ENCODE assay signal across 19 cellular contexts in the genomic region with DNA sequence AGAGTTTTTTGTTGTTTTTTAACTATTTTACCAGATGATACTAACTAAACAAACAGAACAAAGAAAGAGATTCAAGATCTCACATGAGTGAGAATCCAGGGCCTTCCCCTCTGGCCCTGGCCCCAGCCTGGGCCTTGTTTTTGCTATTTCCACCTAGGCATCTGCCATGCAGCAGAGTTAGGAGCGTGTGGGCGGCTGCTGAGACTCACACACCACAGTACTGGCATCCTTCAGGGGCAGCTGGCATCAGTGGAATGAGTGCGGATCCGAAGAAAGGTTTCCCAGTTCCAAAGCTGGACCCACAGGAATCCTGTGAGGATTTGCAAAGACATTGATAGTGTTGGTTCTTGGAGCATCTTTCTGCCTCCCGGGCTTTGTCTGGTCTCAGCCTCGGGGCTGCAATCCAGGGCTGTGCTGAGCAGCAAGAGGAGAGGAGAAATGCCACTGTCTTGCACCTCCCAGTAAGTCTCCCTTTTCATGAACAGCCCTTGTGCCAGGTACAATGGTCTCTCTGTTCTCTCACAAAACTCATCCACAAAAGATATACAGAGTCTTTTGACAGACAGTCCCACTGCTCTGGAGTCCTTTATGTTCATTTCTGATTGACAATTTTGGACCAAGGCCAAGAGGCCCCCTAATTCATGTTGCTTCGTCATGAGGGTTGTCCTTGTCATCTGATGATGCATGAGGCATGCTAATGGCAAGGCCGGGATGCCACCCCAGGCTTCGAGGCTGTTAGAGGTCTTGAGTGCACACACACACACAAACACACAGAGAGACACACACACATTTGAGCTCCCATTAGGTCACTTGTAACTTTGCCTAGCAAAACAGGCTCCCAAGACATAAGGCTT. TPM values are rescaled to one million over a fixed set of nuclear protein-coding genes. Genes with fewer than 3 reads are reported as not detected.
DNase-seq lines count a peak whose midpoint lies in the region; ATAC-seq, FAIRE-seq and TF ChIP-seq lines count a peak whose summit lies in the region.
"Had no signal": no experiment of that assay in that cellular context is flagged by ENCODE, and none has a peak within 500 bp of the region (broad histone marks: within the 10 kb centered on the region; RNA-seq: fewer than 3 reads in every experiment).

No MANE protein-coding gene starts in this region.

- no peaks in the 10 kb centered on the region for H3K36me3 Mint-ChIP-seq in activated T-helper 17 cell treated with anti-CD3 and anti-CD28 coated beads, Interleukin-2, amount 50 U/mL, for 72 hours (ENCODE audit: low read depth)
- H3K36me3 Mint-ChIP-seq: naive B cell had no signal

- no peak for FAIRE-seq in D721Med (lab: Jason Lieb, UNC)
- FAIRE-seq: GM18507 had no signal

- H3K27me3 Mint-ChIP-seq in activated T-helper 17 cell treated with anti-CD3 and anti-CD28 coated beads, Interleukin-2, amount 50 U/mL, for 72 hours = peaks cover 4% of the 10 kb centered on the region

- intact Hi-C loops in breast epithelium (cut with DNase I; ENCODE audit: low total_unique reads) (no loop called here), mammary epithelial cell (cut with micrococcal nuclease) (no loop called here)

- TF ChIP-seq CTCF in breast epithelium (IDR thresholded peaks at IDR 0.05) = no peak
- no peak for TF ChIP-seq CTCF in mammary epithelial cell (conservative IDR thresholded peaks at IDR 0.05 in 1 of 2, IDR thresholded peaks at IDR 0.05 in 1 of 2; ENCODE audit: extremely low read depth in 1 of 2, insufficient read depth in 1 of 2, low read depth in 1 of 2, low read length in 2 of 2)
- TF ChIP-seq CTCF in right atrium auricular region (IDR thresholded peaks at IDR 0.05) = no peak
- TF ChIP-seq CTCF in D721Med (IDR thresholded peaks at IDR 0.05; ENCODE audit: insufficient read depth, missing control alignments) = no peak

- H3K4me1 Mint-ChIP-seq in activated T-helper 17 cell treated with anti-CD3 and anti-CD28 coated beads, Interleukin-2, amount 50 U/mL, for 72 hours = no peaks in the 10 kb centered on the region
- H3K4me1 Mint-ChIP-seq: activated CD4-positive, alpha-beta T cell treated with anti-CD3 and anti-CD28 coated beads, Interleukin-2, amount 10 ng/mL, durations not matched to agents 24 days and 14 days; T-helper 17 cell had no signal

- H3K9me3 Mint-ChIP-seq in activated T-helper 17 cell treated with anti-CD3 and anti-CD28 coated beads, Interleukin-2, amount 50 U/mL, for 72 hours = no peaks in the 10 kb centered on the region
- H3K9me3 Mint-ChIP-seq: activated CD4-positive, alpha-beta T cell treated with anti-CD3 and anti-CD28 coated beads, Interleukin-2, amount 10 ng/mL, durations not matched to agents 24 days and 14 days; activated T-helper 2 cell treated with anti-CD3 and anti-CD28 coated beads, Interferon-gamma antibody, Interleukin-2, Interleukin-4, amounts not matched to agents 10 μg/mL and 5 μg/mL and 100 μg/mL, durations not matched to agents 14 hours and 24 hours and 36 hours; dendritic cell treated with granulocyte-macrophage colony-stimulating factor and Interleukin-4, amounts not matched to agents 40 ng/mL and 50 ng/mL, for 4 days; naive B cell had no signal

- CTCF ChIA-PET in mammary epithelial cell (lab: Charles Lee; ENCODE audit: low non-redundant PET) = no interaction called here

- no peak overlapping the region for H3K9ac ChIP-seq in mammary epithelial cell (ENCODE audit: insufficient read depth, low read length)

- no peak overlapping the region for H3K4me3 Mint-ChIP-seq in activated T-helper 17 cell treated with anti-CD3 and anti-CD28 coated beads, Interleukin-2, amount 50 U/mL, for 72 hours
- H3K4me3 Mint-ChIP-seq: activated CD4-positive, alpha-beta T cell treated with anti-CD3 and anti-CD28 coated beads, Interleukin-2, amount 10 ng/mL, durations not matched to agents 24 days and 14 days; dendritic cell treated with granulocyte-macrophage colony-stimulating factor and Interleukin-4, amounts not matched to agents 40 ng/mL and 50 ng/mL, for 4 days; naive B cell; T-helper 17 cell had no signal

- no peak overlapping the region for H2AFZ ChIP-seq in mammary epithelial cell (ENCODE audit: low read depth, low read length)

- DNase-seq in breast epithelium (ENCODE audit: low spot score in 2 of 2) = peak in 1 of 2 donors; percentile 71
- DNase-seq in mammary epithelial cell = no peak
- DNase-seq in inferior parietal cortex (ENCODE audit: extremely low spot score) = peak; percentile 18
- peak; percentile 54 for DNase-seq in superior temporal gyrus (ENCODE audit: extremely low spot score)
- no peak for DNase-seq in right atrium auricular region (ENCODE audit: low spot score)
- DNase-seq in D721Med (ENCODE audit: insufficient read length, low spot score) = no peak
- DNase-seq: activated CD4-positive, alpha-beta T cell treated with anti-CD3 and anti-CD28 coated beads, Interleukin-2, amount 10 ng/mL, durations not matched to agents 24 days and 14 days; left cardiac atrium; naive B cell; NCI-H1930; NCI-H748 treated with DMSO at 0.1 percent for 48 hours; stimulated activated CD4-positive, alpha-beta T cell treated with anti-CD3 and anti-CD28 coated beads, Interleukin-4, amount 100 ng/mL, for 1 hour; T-helper 17 cell had no signal

- in situ Hi-C loops in mammary epithelial cell (cut with MboI; ENCODE audit: low sequenced_read_pairs in 2 of 2) = no loop called here

- WGBS in mammary epithelial cell (ENCODE audit: low coverage, missing lambda C conversion rate) = 34% methylated on average over 9 of the region's 9 CpGs

- H3K36me3 ChIP-seq in breast epithelium (no peaks in the 10 kb centered on the region), mammary epithelial cell (ENCODE audit: insufficient read depth, low read length) (peaks cover 2% of the 10 kb centered on the region), right atrium auricular region (no peaks in the 10 kb centered on the region)
- H3K36me3 ChIP-seq: tibial nerve had no signal

- no peak overlapping the region for H3K4me3 ChIP-seq in breast epithelium
- H3K4me3 ChIP-seq in mammary epithelial cell (replicated peaks in 1 of 3; ENCODE audit: insufficient read depth in 1 of 3, low read depth in 2 of 3, low read length in 3 of 3) = no peak overlapping the region
- H3K4me3 ChIP-seq in right atrium auricular region = no peak overlapping the region
- H3K4me3 ChIP-seq: tibial nerve had no signal

- no peak for TF ChIP-seq POLR2A in breast epithelium (IDR thresholded peaks at IDR 0.05)

- no peaks in the 10 kb centered on the region for H3K79me2 ChIP-seq in mammary epithelial cell (ENCODE audit: insufficient read depth, low read length)

- BruUV-seq in mammary epithelial cell (replicated peaks; lab: Mats Ljungman, UMichigan) = no TSS peak

- H4K20me1 ChIP-seq in mammary epithelial cell (ENCODE audit: insufficient read depth, low read length) = no peaks in the 10 kb centered on the region

- H3K9me3 ChIP-seq in breast epithelium = no peaks in the 10 kb centered on the region
- H3K9me3 ChIP-seq in mammary epithelial cell (replicated peaks; ENCODE audit: insufficient read depth, low read length) = no peaks in the 10 kb centered on the region
- H3K9me3 ChIP-seq in right atrium auricular region = no peaks in the 10 kb centered on the region
- H3K9me3 ChIP-seq: tibial nerve had no signal

- peak; percentile 34 for ATAC-seq in activated T-helper 17 cell treated with anti-CD3 and anti-CD28 coated beads, Interleukin-2, amount 50 U/mL, for 72 hours (replicated peaks)
- no peak for ATAC-seq in HG03159 (IDR thresholded peaks at IDR 0.05; ENCODE audit: unreplicated experiment)
- ATAC-seq: left cardiac atrium, T-helper 17 cell had no signal

- dilution Hi-C loops in mammary epithelial cell (cut with HindIII; ENCODE audit: low sequenced_read_pairs) = no loop called here

- H3K27me3 ChIP-seq in breast epithelium (no peaks in the 10 kb centered on the region), mammary epithelial cell (ENCODE audit: insufficient read depth, low read length) (no peaks in the 10 kb centered on the region), right atrium auricular region (no peaks in the 10 kb centered on the region)
- H3K27me3 ChIP-seq: tibial nerve had no signal

- H3K4me1 ChIP-seq in breast epithelium (no peaks in the 10 kb centered on the region), mammary epithelial cell (ENCODE audit: insufficient read depth, low read length) (no peaks in the 10 kb centered on the region), right atrium auricular region (no peaks in the 10 kb centered on the region)
- H3K4me1 ChIP-seq: tibial nerve had no signal

- H3K27ac Mint-ChIP-seq in activated T-helper 17 cell treated with anti-CD3 and anti-CD28 coated beads, Interleukin-2, amount 50 U/mL, for 72 hours = no peak overlapping the region
- H3K27ac Mint-ChIP-seq: activated CD4-positive, alpha-beta T cell treated with anti-CD3 and anti-CD28 coated beads, Interleukin-2, amount 10 ng/mL, durations not matched to agents 24 days and 14 days; activated T-helper 2 cell treated with anti-CD3 and anti-CD28 coated beads, Interferon-gamma antibody, Interleukin-2, Interleukin-4, amounts not matched to agents 10 μg/mL and 5 μg/mL and 100 μg/mL, durations not matched to agents 14 hours and 24 hours and 36 hours; dendritic cell treated with granulocyte-macrophage colony-stimulating factor and Interleukin-4, amounts not matched to agents 40 ng/mL and 50 ng/mL, for 4 days; T-helper 17 cell had no signal

- peak overlapping the region; percentile 27 to 41 for H3K27ac ChIP-seq in breast epithelium
- no peak overlapping the region for H3K27ac ChIP-seq in mammary epithelial cell (ENCODE audit: insufficient read depth, low read depth, low read length)
- H3K27ac ChIP-seq in right atrium auricular region = no peak overlapping the region
- H3K27ac ChIP-seq: tibial nerve had no signal

- no peak overlapping the region for H3K4me2 ChIP-seq in mammary epithelial cell (ENCODE audit: insufficient read depth, low read depth, low read length)

RNA-seq across cellular contexts. Expression of a gene that starts 46.6 kb away (rescaled TPM):
- 10 to 100 TPM; 21.3 to 26.1 (median 25.6) TPM for total RNA-seq in breast epithelium
- 10 to 100 TPM; 15.8 to 18.4 TPM for total RNA-seq in mammary epithelial cell
- 4.9 TPM for polyA plus RNA-seq in mammary epithelial cell
- polyA minus RNA-seq in mammary epithelial cell = 41.8 TPM
- 1 to 10 TPM; 7.8 to 8.7 TPM for total RNA-seq in activated T-helper 17 cell treated with anti-CD3 and anti-CD28 coated beads, Interleukin-2, amount 50 U/mL, for 72 hours
- 1 to 10 TPM; 4.8 to 6.9 TPM for total RNA-seq in right atrium auricular region

RNA-seq across cellular contexts. Expression of a gene that starts 57.6 kb away (rescaled TPM):
- total RNA-seq in breast epithelium = 10 to 100 TPM; 11.7 to 64.5 (median 61.9) TPM
- total RNA-seq in mammary epithelial cell = 100 to 1,000 TPM; 174 to 202 TPM
- polyA plus RNA-seq in mammary epithelial cell = 220 TPM
- 162 TPM for polyA minus RNA-seq in mammary epithelial cell
- total RNA-seq in activated T-helper 17 cell treated with anti-CD3 and anti-CD28 coated beads, Interleukin-2, amount 50 U/mL, for 72 hours = 1 to 10 TPM in 1 of 2 donors, under 1 TPM in 1; 0.15 to 1.0 TPM
- total RNA-seq in right atrium auricular region = 1 to 10 TPM; 1.3 to 5.5 TPM
- total RNA-seq: T-helper 17 cell had no signal

Comparison
In these comparisons a context has a peak if more than half of its experiments do, and no peak if none do; other contexts are left out.
1. H3K27ac ChIP-seq: peak in breast epithelium (2 of 2); none in mammary epithelial cell (single experiment) and right atrium auricular region (0 of 2).
2. DNase-seq: peak in inferior parietal cortex (single experiment) and superior temporal gyrus (single experiment); none in mammary epithelial cell (single experiment), right atrium auricular region (single experiment) and D721Med (single experiment).